11 cellular contexts compared by ENCODE assay signal in genomic region chr3:28077566-28077965, GRCh38.
DNase-seq lines count a peak whose midpoint lies in the region; TF ChIP-seq lines count a peak whose summit lies in the region.
"Had no signal": no experiment of that assay in that cellular context is flagged by ENCODE, and none has a peak within 500 bp of the region (broad histone marks: within the 10 kb centered on the region; RNA-seq: fewer than 3 reads in every experiment).

No MANE protein-coding gene starts in this region.

- H4K8ac ChIP-seq in H9 (replicated peaks; ENCODE audit: insufficient read length, low read depth, low read length), result no peak overlapping the region

- no peak overlapping the region for H2BK15ac ChIP-seq in H9 (ENCODE audit: low read depth, low read length)

- peak overlapping the region; percentile 27 for H3K4me2 ChIP-seq in H9 (ENCODE audit: insufficient read depth, insufficient read length, low read length)

- no peak overlapping the region for H3K18ac ChIP-seq in H9 (ENCODE audit: insufficient read length, low read depth, low read length)

- no CpG with 5 or more reads among the region's 7 CpGs for WGBS in H9 (ENCODE audit: extremely low coverage, insufficient read length, low lambda C conversion rate)

- H2BK5ac ChIP-seq in H9 (ENCODE audit: insufficient read length, low read length), result no peak overlapping the region

- peaks cover 67 to 76% of the 10 kb centered on the region in 2 experiments for H3K4me1 Mint-ChIP-seq in H9
- H3K4me1 Mint-ChIP-seq: activated CD4-positive, alpha-beta T cell treated with anti-CD3 and anti-CD28 coated beads, Interleukin-2, amount 10 ng/mL, durations not matched to agents 7 days and 5 days had no signal

- peaks cover 4% of the 10 kb centered on the region for H3K23me2 ChIP-seq in H9 (ENCODE audit: insufficient read length, low read depth, low read length, poor library complexity, severe bottlenecking)

- no peak overlapping the region for H3T11ph ChIP-seq in H9 (ENCODE audit: low read length)

- H3K79me2 ChIP-seq in H9 (ENCODE audit: insufficient read depth, low read length), result no peaks in the 10 kb centered on the region

- no peaks in the 10 kb centered on the region; a peak in 1 of 7 replicates for H3K36me3 Mint-ChIP-seq in H9 (ENCODE audit: insufficient read depth in 1 of 3, low read depth in 3 of 3)

- H4K91ac ChIP-seq in H9 (ENCODE audit: insufficient read length, low read depth, low read length), result no peak overlapping the region

- H3K27me3 ChIP-seq in H9 (ENCODE audit: insufficient read depth, low read length), result no peaks in the 10 kb centered on the region

- TF ChIP-seq CTCF in H9 (conservative IDR thresholded peaks at IDR 0.05) (no peak), foreskin fibroblast (IDR thresholded peaks at IDR 0.05; ENCODE audit: low read depth, low read length) (peak; percentile 8)

- H3K14ac ChIP-seq in H9 (ENCODE audit: insufficient read depth, low read length), result no peak overlapping the region

- no peaks in the 10 kb centered on the region for H4K20me1 ChIP-seq in H9 (ENCODE audit: control insufficient read depth, insufficient read depth, insufficient read length)

- no peak overlapping the region for H2BK20ac ChIP-seq in H9 (ENCODE audit: low read depth, low read length, poor library complexity, severe bottlenecking)

- DNase-seq in H9 (peak; percentile 59), RKO (ENCODE audit: low spot score) (peak; percentile 20), foreskin fibroblast (peak in 1 of 2 donors; percentile 1), renal cortical epithelial cell (ENCODE audit: low read depth) (peak; percentile 7), OCI-M1 (lab: John Stamatoyannopoulos, UW) (no peak), GM19238 (ENCODE audit: insufficient read length, low spot score) (no peak), activated T-cell treated with anti-CD3 and anti-CD28 coated beads for 4 hours (no peak)
- DNase-seq: activated CD4-positive, alpha-beta T cell treated with anti-CD3 and anti-CD28 coated beads, Interleukin-2, amount 10 ng/mL, durations not matched to agents 7 days and 5 days; kidney glomerular epithelial cell; small intestine had no signal

- no peak overlapping the region for H3K4ac ChIP-seq in H9 (ENCODE audit: low read depth, low read length)

- no peaks in the 10 kb centered on the region for H3K9me3 ChIP-seq in H9 (ENCODE audit: control insufficient read depth, low read depth, low read length)

- H3K4me3 ChIP-seq in foreskin fibroblast (ENCODE audit: low read depth in 1 of 2, low read length in 2 of 2), result no peak overlapping the region

- no peak overlapping the region for H3K56ac ChIP-seq in H9 (ENCODE audit: insufficient read length, low read depth, low read length)

- peaks cover 3% of the 10 kb centered on the region for H3K27me3 Mint-ChIP-seq in H9 (ENCODE audit: low read depth)
- H3K27me3 Mint-ChIP-seq: activated CD4-positive, alpha-beta T cell treated with anti-CD3 and anti-CD28 coated beads, Interleukin-2, amount 10 ng/mL, durations not matched to agents 7 days and 5 days; stimulated activated naive CD8-positive, alpha-beta T cell treated with anti-CD3 and anti-CD28 coated beads, Interleukin-15, Interleukin-2, amounts not matched to agents 100 ng/mL and 50 ng/mL, for 24 hours had no signal

- H3K23ac ChIP-seq in H9 (ENCODE audit: insufficient read length, low read depth, low read length), result no peak overlapping the region

- H4K5ac ChIP-seq in H9 (ENCODE audit: insufficient read length, low read depth, low read length), result no peak overlapping the region

- no peak overlapping the region for H3K9ac ChIP-seq in H9 (ENCODE audit: extremely low read depth, insufficient read length, low read length)

- no peak overlapping the region; a peak in 1 of 5 replicates for H3K4me3 Mint-ChIP-seq in H9
- H3K4me3 Mint-ChIP-seq: activated CD4-positive, alpha-beta T cell treated with anti-CD3 and anti-CD28 coated beads, Interleukin-2, amount 10 ng/mL, durations not matched to agents 7 days and 5 days; stimulated activated naive CD8-positive, alpha-beta T cell treated with anti-CD3 and anti-CD28 coated beads, Interleukin-15, Interleukin-2, amounts not matched to agents 100 ng/mL and 50 ng/mL, for 24 hours had no signal

- no peak overlapping the region for H2BK12ac ChIP-seq in H9 (ENCODE audit: insufficient read length, low read depth, low read length)

- H3K27ac Mint-ChIP-seq in H9, result no peak overlapping the region
- H3K27ac Mint-ChIP-seq: activated CD4-positive, alpha-beta T cell treated with anti-CD3 and anti-CD28 coated beads, Interleukin-2, amount 10 ng/mL, durations not matched to agents 7 days and 5 days; stimulated activated naive CD8-positive, alpha-beta T cell treated with anti-CD3 and anti-CD28 coated beads, Interleukin-15, Interleukin-2, amounts not matched to agents 100 ng/mL and 50 ng/mL, for 24 hours had no signal

- H2AK5ac ChIP-seq in H9 (ENCODE audit: insufficient read length, low read length), result no peak overlapping the region

- H3K27ac ChIP-seq in H9 (ENCODE audit: insufficient read length, low read depth, low read length), result no peak overlapping the region

- H3K4me1 ChIP-seq in H9 (ENCODE audit: insufficient read depth, low read length), result peaks cover 16% of the 10 kb centered on the region

- H2AFZ ChIP-seq in H9 (ENCODE audit: low read length), result no peak overlapping the region

- no peaks in the 10 kb centered on the region for H3K79me1 ChIP-seq in H9 (ENCODE audit: insufficient read depth, low read depth, low read length, poor library complexity, severe bottlenecking)

- H2BK120ac ChIP-seq in H9 (ENCODE audit: low read depth, low read length, poor library complexity, severe bottlenecking), result no peak overlapping the region

- H3K9me3 Mint-ChIP-seq in H9, result no peaks in the 10 kb centered on the region
- H3K9me3 Mint-ChIP-seq: activated CD4-positive, alpha-beta T cell treated with anti-CD3 and anti-CD28 coated beads, Interleukin-2, amount 10 ng/mL, durations not matched to agents 7 days and 5 days; stimulated activated naive CD8-positive, alpha-beta T cell treated with anti-CD3 and anti-CD28 coated beads, Interleukin-15, Interleukin-2, amounts not matched to agents 100 ng/mL and 50 ng/mL, for 24 hours had no signal

Comparison
In these comparisons a context has a peak if more than half of its experiments do, and no peak if none do; other contexts are left out.
1. DNase-seq: peak in H9 (single experiment), RKO (single experiment) and renal cortical epithelial cell (single experiment); none in OCI-M1 (single experiment), GM19238 (single experiment) and activated T-cell treated with anti-CD3 and anti-CD28 coated beads for 4 hours (single experiment).